Comparison of ENCODE assay signal across 13 cellular contexts in genomic region chr11:128625316-128625715, GRCh38. TPM values are rescaled to one million over a fixed set of nuclear protein-coding genes. Genes with fewer than 3 reads are reported as not detected.
A peak's percentile ranks its signal among the peaks of the same experiment; 100 is the strongest.
DNase-seq lines count a peak whose midpoint lies in the region; FAIRE-seq and TF ChIP-seq lines count a peak whose summit lies in the region.
"Had no signal": no experiment of that assay in that cellular context is flagged by ENCODE, and none has a peak within 500 bp of the region (broad histone marks: within the 10 kb centered on the region; RNA-seq: fewer than 3 reads in every experiment).

No MANE protein-coding gene starts in this region.

- peak overlapping the region; percentile 67 for H3K27ac ChIP-seq in CD4-positive, alpha-beta memory T cell (ENCODE audit: low read depth, low read length)
- peak overlapping the region; percentile 24 to 80 for H3K27ac ChIP-seq in mucosa of rectum (ENCODE audit: low read depth in 2 of 2, low read length in 2 of 2)
- H3K27ac ChIP-seq: sigmoid colon, thoracic aorta had no signal

- peak overlapping the region; percentile 96 to 98 (median 97) for H3K27ac Mint-ChIP-seq in CD4-positive, alpha-beta memory T cell
- H3K27ac Mint-ChIP-seq in activated CD4-positive, alpha-beta memory T cell treated with anti-CD3 and anti-CD28 coated beads for 36 hours = peak overlapping the region; percentile 94
- peak overlapping the region in 1 of 7 donors; percentile 78 for H3K27ac Mint-ChIP-seq in CD14-positive monocyte
- H3K27ac Mint-ChIP-seq: dendritic cell treated with granulocyte-macrophage colony-stimulating factor and Interleukin-4, amounts not matched to agents 40 ng/mL and 50 ng/mL, for 4 days had no signal

- peak overlapping the region in 1 of 2 donors; percentile 28 for H3K4me3 ChIP-seq in CD4-positive, alpha-beta memory T cell (ENCODE audit: low read length in 2 of 2)
- no peak overlapping the region for H3K4me3 ChIP-seq in mucosa of rectum (ENCODE audit: low read length in 2 of 2)
- H3K4me3 ChIP-seq: mucosa of descending colon, sigmoid colon, thoracic aorta had no signal

- POLR2A ChIA-PET in CD4-positive, alpha-beta memory T cell (lab: Charles Lee; ENCODE audit: partially characterized antibody) = interaction anchor here (0.6 to 17.5 kb wide), 27 partner anchors 17 to 339 kb away, joined by 3 to 949 read pairs (median 6); partner anchors contain the start of gene FLI1
- POLR2A ChIA-PET in activated CD4-positive, alpha-beta memory T cell treated with anti-CD3 and anti-CD28 coated beads for 36 hours (lab: Charles Lee) = interaction anchor here (0.6 to 3.6 kb wide), 12 partner anchors 14 to 336 kb away, joined by 3 to 32 read pairs (median 6); no protein-coding TSS in a partner anchor

- DNase-seq in CD4-positive, alpha-beta memory T cell = no peak
- DNase-seq in GM18507 (ENCODE audit: extremely low spot score, insufficient read length, low read depth) (no peak), DMS 273 treated with DMSO at 0.1 percent for 48 hours (lab: John Stamatoyannopoulos, UW) (no peak), CD14-positive monocyte (ENCODE audit: low spot score) (no peak)
- no peak for DNase-seq in activated CD4-positive, alpha-beta memory T cell treated with anti-CD3 and anti-CD28 coated beads for 36 hours
- no peak for DNase-seq in stimulated activated CD4-positive, alpha-beta T cell treated with anti-CD3 and anti-CD28 coated beads, Interleukin-2, amount 100 ng/mL, for 24 hours
- DNase-seq: mucosa of descending colon, NCI-H446, sigmoid colon had no signal

- H3K4me1 Mint-ChIP-seq in CD4-positive, alpha-beta memory T cell = peaks cover 74 to 100% (median 90%) of the 10 kb centered on the region in 4 donors
- H3K4me1 Mint-ChIP-seq in activated CD4-positive, alpha-beta memory T cell treated with anti-CD3 and anti-CD28 coated beads for 36 hours (ENCODE audit: low read depth) = peaks cover 95% of the 10 kb centered on the region
- H3K4me1 Mint-ChIP-seq in CD14-positive monocyte = peaks cover 29% of the 10 kb centered on the region

- intact Hi-C loops in CD4-positive, alpha-beta memory T cell (cut with micrococcal nuclease) = loop anchor here (2.0 kb wide), 2 partner anchors 15 to 73 kb away; no protein-coding TSS in a partner anchor
- intact Hi-C loops in activated CD4-positive, alpha-beta memory T cell treated with anti-CD3 and anti-CD28 coated beads for 36 hours (cut with micrococcal nuclease) = loop anchor here (2.0 to 10.0 kb wide), 3 partner anchors 15 to 301 kb away; no protein-coding TSS in a partner anchor
- intact Hi-C loops in CD14-positive monocyte (cut with micrococcal nuclease) = loop anchor here (5.0 to 10.0 kb wide), 3 partner anchors 38 to 461 kb away; partner anchors contain the start of gene ETS1 (in 1 of the 2)

- no peaks in the 10 kb centered on the region for H3K27me3 ChIP-seq in CD4-positive, alpha-beta memory T cell (ENCODE audit: insufficient read depth, low read length)
- peaks cover 0 to 2% of the 10 kb centered on the region in 2 donors for H3K27me3 ChIP-seq in mucosa of rectum (ENCODE audit: control insufficient read depth in 2 of 2, insufficient read depth in 2 of 2, low read length in 2 of 2)
- H3K27me3 ChIP-seq: sigmoid colon had no signal

- H3K36me3 Mint-ChIP-seq in CD4-positive, alpha-beta memory T cell = no peaks in the 10 kb centered on the region
- no peaks in the 10 kb centered on the region for H3K36me3 Mint-ChIP-seq in activated CD4-positive, alpha-beta memory T cell treated with anti-CD3 and anti-CD28 coated beads for 36 hours
- H3K36me3 Mint-ChIP-seq in CD14-positive monocyte = no peaks in the 10 kb centered on the region

- no peak for TF ChIP-seq CTCF in CD14-positive monocyte (IDR thresholded peaks at IDR 0.05)

- peak overlapping the region; percentile 36 to 91 (median 80) for H3K4me3 Mint-ChIP-seq in CD4-positive, alpha-beta memory T cell
- H3K4me3 Mint-ChIP-seq in activated CD4-positive, alpha-beta memory T cell treated with anti-CD3 and anti-CD28 coated beads for 36 hours = peak overlapping the region; percentile 57
- peak overlapping the region in 1 of 2 donors; percentile 43 for H3K4me3 Mint-ChIP-seq in CD14-positive monocyte
- H3K4me3 Mint-ChIP-seq: dendritic cell treated with granulocyte-macrophage colony-stimulating factor and Interleukin-4, amounts not matched to agents 40 ng/mL and 50 ng/mL, for 4 days had no signal

- peaks cover 85% of the 10 kb centered on the region for H3K4me1 ChIP-seq in CD4-positive, alpha-beta memory T cell (ENCODE audit: insufficient read depth, low read length)
- H3K4me1 ChIP-seq in mucosa of rectum (ENCODE audit: control insufficient read depth in 2 of 2, insufficient read depth in 2 of 2, low read length in 2 of 2) = peaks cover 6 to 24% of the 10 kb centered on the region in 2 donors

- H3K36me3 ChIP-seq in CD4-positive, alpha-beta memory T cell (ENCODE audit: insufficient read depth, low read length) = no peaks in the 10 kb centered on the region
- H3K36me3 ChIP-seq in mucosa of rectum (ENCODE audit: control insufficient read depth in 2 of 2, insufficient read depth in 2 of 2, low read length in 2 of 2) = no peaks in the 10 kb centered on the region
- H3K36me3 ChIP-seq: sigmoid colon, thoracic aorta had no signal

- H3K9ac ChIP-seq in mucosa of rectum (ENCODE audit: low read depth in 1 of 2, low read length in 2 of 2) = no peak overlapping the region

- H3K9me3 ChIP-seq in CD4-positive, alpha-beta memory T cell (ENCODE audit: control insufficient read depth in 1 of 2, low read length in 2 of 2) = no peaks in the 10 kb centered on the region
- H3K9me3 ChIP-seq in mucosa of rectum (ENCODE audit: control insufficient read depth in 2 of 2, low read length in 2 of 2) = no peaks in the 10 kb centered on the region
- H3K9me3 ChIP-seq: mucosa of descending colon, sigmoid colon, thoracic aorta had no signal

- CTCF ChIA-PET in CD4-positive, alpha-beta memory T cell (lab: Charles Lee; ENCODE audit: partially characterized antibody) = interaction anchor here (0.7 to 11.1 kb wide), 13 partner anchors 16 to 468 kb away, joined by 3 to 105 read pairs (median 6); no protein-coding TSS in a partner anchor
- CTCF ChIA-PET in activated CD4-positive, alpha-beta memory T cell treated with anti-CD3 and anti-CD28 coated beads for 36 hours (lab: Charles Lee) = interaction anchor here (1.0 to 12.7 kb wide), 11 partner anchors 9 to 468 kb away, joined by 3 to 264 read pairs (median 4); no protein-coding TSS in a partner anchor

- H3K9me3 Mint-ChIP-seq in CD4-positive, alpha-beta memory T cell = no peaks in the 10 kb centered on the region
- no peaks in the 10 kb centered on the region for H3K9me3 Mint-ChIP-seq in activated CD4-positive, alpha-beta memory T cell treated with anti-CD3 and anti-CD28 coated beads for 36 hours
- H3K9me3 Mint-ChIP-seq in CD14-positive monocyte = no peaks in the 10 kb centered on the region
- H3K9me3 Mint-ChIP-seq: dendritic cell treated with granulocyte-macrophage colony-stimulating factor and Interleukin-4, amounts not matched to agents 40 ng/mL and 50 ng/mL, for 4 days had no signal

- no peaks in the 10 kb centered on the region for H3K27me3 Mint-ChIP-seq in CD4-positive, alpha-beta memory T cell
- H3K27me3 Mint-ChIP-seq in activated CD4-positive, alpha-beta memory T cell treated with anti-CD3 and anti-CD28 coated beads for 36 hours = no peaks in the 10 kb centered on the region
- peaks cover 4 to 9% (median 4%) of the 10 kb centered on the region in 3 donors for H3K27me3 Mint-ChIP-seq in CD14-positive monocyte (ENCODE audit: low read depth in 3 of 3)

- peak; percentile 68 for FAIRE-seq in GM18507 (lab: Jason Lieb, UNC)
- FAIRE-seq: H54 had no signal

RNA-seq across cellular contexts. Expression of gene ETS1, which starts 38.0 kb away (rescaled TPM):
- 100 to 1,000 TPM; 732 to 761 TPM for total RNA-seq in CD4-positive, alpha-beta memory T cell
- polyA plus RNA-seq in CD4-positive, alpha-beta memory T cell = 100 to 1,000 TPM; 435 to 454 TPM
- 100 to 1,000 TPM; 436 to 444 TPM for total RNA-seq in activated CD4-positive, alpha-beta memory T cell treated with anti-CD3 and anti-CD28 coated beads for 36 hours
- polyA plus RNA-seq in CD14-positive monocyte = 1 to 10 TPM; 1.6 TPM
